ENCODE assay signal across 12 cellular contexts in the genomic region with DNA sequence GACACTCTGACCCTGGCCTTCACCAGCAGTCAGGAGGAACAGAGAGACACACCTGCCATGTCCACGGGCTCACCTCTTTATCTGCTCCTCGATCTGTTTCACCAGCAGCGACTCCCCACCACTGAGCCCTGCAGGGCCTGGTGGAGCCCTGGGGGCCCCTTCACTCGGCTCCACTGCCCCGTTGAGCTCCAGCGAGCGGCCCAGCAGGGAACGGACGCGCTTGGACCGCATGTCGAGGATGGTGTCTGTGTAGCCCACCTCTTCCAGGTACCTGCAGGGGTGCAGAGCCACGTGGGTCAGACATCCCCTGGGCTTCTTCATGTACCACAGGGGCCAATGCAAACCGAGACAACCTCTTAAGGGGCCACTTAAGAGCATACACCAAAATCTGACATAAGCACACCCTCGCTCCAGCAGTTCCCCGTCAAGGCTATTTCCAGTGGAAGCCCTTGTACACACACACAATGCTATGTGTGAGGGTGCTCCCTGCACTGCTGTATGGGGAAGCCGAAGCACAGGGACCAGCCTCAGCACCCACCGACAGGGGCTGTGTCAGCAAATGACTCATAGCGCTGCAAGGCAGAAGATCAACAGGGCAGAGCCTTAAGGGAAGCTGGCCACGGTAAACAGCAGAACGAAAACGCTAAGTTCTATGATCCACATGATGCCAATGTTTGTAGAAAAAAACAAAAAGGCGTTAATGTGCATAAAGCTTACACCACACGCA. TPM values are rescaled to one million over a fixed set of nuclear protein-coding genes. Genes with fewer than 3 reads are reported as not detected.
DNase-seq lines count a peak whose midpoint lies in the region; ATAC-seq and TF ChIP-seq lines count a peak whose summit lies in the region.
"Had no signal": no experiment of that assay in that cellular context is flagged by ENCODE, and none has a peak within 500 bp of the region (broad histone marks: within the 10 kb centered on the region; RNA-seq: fewer than 3 reads in every experiment).

No MANE protein-coding gene starts in this region.

- no peak for TF ChIP-seq POLR2A in lower leg skin (IDR thresholded peaks at IDR 0.05)

- peaks cover 65% of the 10 kb centered on the region for H3K79me2 ChIP-seq in PC-3 (ENCODE audit: low read length)

- H3K9ac ChIP-seq in PC-3 (ENCODE audit: low read length) (no peak overlapping the region), neuronal stem cell (ENCODE audit: low read depth, low read length, poor library complexity) (no peak overlapping the region)

- peak overlapping the region; percentile 91 for H3K27ac Mint-ChIP-seq in dendritic cell treated with granulocyte-macrophage colony-stimulating factor and Interleukin-4, amounts not matched to agents 40 ng/mL and 50 ng/mL, for 4 days
- H3K27ac Mint-ChIP-seq: natural killer cell treated with Interleukin-12 subunit alpha and Interleukin-12 subunit beta and Interleukin-15 and Interleukin-18, amount 100 ng/mL, for 72 hours had no signal

- no peaks in the 10 kb centered on the region for H3K9me3 ChIP-seq in PC-3 (ENCODE audit: low read length)
- H3K9me3 ChIP-seq in neuronal stem cell (replicated peaks in 1 of 2; ENCODE audit: control insufficient read depth in 2 of 2, insufficient read depth in 1 of 2, low read depth in 1 of 2, low read length in 2 of 2), result peaks cover 0 to 2% of the 10 kb centered on the region in 2 donors
- H3K9me3 ChIP-seq: uterus had no signal

- no peaks in the 10 kb centered on the region for H3K9me2 ChIP-seq in PC-3 (replicated peaks; ENCODE audit: low read length)

- H3K18ac ChIP-seq in neuronal stem cell (ENCODE audit: low read length), result no peak overlapping the region

- POLR2A ChIA-PET in PC-3 (lab: Charles Lee; ENCODE audit: unreplicated experiment), result no interaction called here

- ATAC-seq in PC-3 (peak; percentile 69), GM18873 (IDR thresholded peaks at IDR 0.05; ENCODE audit: low FRiP score, unreplicated experiment) (no peak)
- ATAC-seq: natural killer cell treated with Interleukin-12 subunit alpha and Interleukin-12 subunit beta and Interleukin-15 and Interleukin-18, amount 100 ng/mL, for 72 hours had no signal

- H3K27me3 ChIP-seq in PC-3 (ENCODE audit: low read length) (no peaks in the 10 kb centered on the region), neuronal stem cell (ENCODE audit: control insufficient read depth in 3 of 3, insufficient read depth in 3 of 3, low read depth in 1 of 3, low read length in 3 of 3) (no peaks in the 10 kb centered on the region)
- H3K27me3 ChIP-seq: cardiac muscle cell, uterus had no signal

- BruUV-seq in PC-3 (replicated peaks; lab: Mats Ljungman, UMichigan), result no TSS peak

- H2AK5ac ChIP-seq in neuronal stem cell (ENCODE audit: low read depth, low read length), result no peak overlapping the region

- peaks cover 82% of the 10 kb centered on the region for H3K36me3 Mint-ChIP-seq in dendritic cell treated with granulocyte-macrophage colony-stimulating factor and Interleukin-4, amounts not matched to agents 40 ng/mL and 50 ng/mL, for 4 days (ENCODE audit: low read depth)

- peaks cover 17% of the 10 kb centered on the region for H3K79me1 ChIP-seq in neuronal stem cell (ENCODE audit: low read depth, low read length)

- H3F3A ChIP-seq in PC-3 (ENCODE audit: low read length, unreplicated experiment), result no peaks in the 10 kb centered on the region

- H3K36me3 ChIP-seq in PC-3 (ENCODE audit: low read depth, low read length), result peaks cover 26% of the 10 kb centered on the region
- H3K36me3 ChIP-seq in neuronal stem cell (replicated peaks in 1 of 2; ENCODE audit: control insufficient read depth in 2 of 2, insufficient read depth in 2 of 2, low read length in 2 of 2), result peaks cover 65 to 95% of the 10 kb centered on the region in 2 donors
- H3K36me3 ChIP-seq: uterus had no signal

- H2BK120ac ChIP-seq in neuronal stem cell (ENCODE audit: low read depth, low read length), result no peak overlapping the region

- H3K27me3 Mint-ChIP-seq in dendritic cell treated with granulocyte-macrophage colony-stimulating factor and Interleukin-4, amounts not matched to agents 40 ng/mL and 50 ng/mL, for 4 days, result no peaks in the 10 kb centered on the region
- H3K27me3 Mint-ChIP-seq: natural killer cell treated with Interleukin-12 subunit alpha and Interleukin-12 subunit beta and Interleukin-15 and Interleukin-18, amount 100 ng/mL, for 72 hours had no signal

- H2BK12ac ChIP-seq in neuronal stem cell (ENCODE audit: low read length), result no peak overlapping the region

- H3K4me1 Mint-ChIP-seq in dendritic cell treated with granulocyte-macrophage colony-stimulating factor and Interleukin-4, amounts not matched to agents 40 ng/mL and 50 ng/mL, for 4 days (ENCODE audit: low read depth), result peaks cover 85% of the 10 kb centered on the region

- CTCF ChIA-PET in PC-3 (lab: Charles Lee), result interaction anchor here (0.5 kb wide), 1 partner anchor 20 kb away, joined by 3 read pairs; no protein-coding TSS in a partner anchor

- H3K4me1 ChIP-seq in PC-3 (ENCODE audit: insufficient read depth, low read length), result peaks cover 43% of the 10 kb centered on the region
- H3K4me1 ChIP-seq in neuronal stem cell (ENCODE audit: control insufficient read depth in 2 of 2, insufficient read depth in 1 of 2, low read depth in 1 of 2, low read length in 2 of 2), result peaks cover 0 to 3% of the 10 kb centered on the region in 2 donors
- H3K4me1 ChIP-seq: uterus had no signal

- no peak overlapping the region for H2BK15ac ChIP-seq in neuronal stem cell (ENCODE audit: low read length)

- no peaks in the 10 kb centered on the region for H3K9me3 Mint-ChIP-seq in dendritic cell treated with granulocyte-macrophage colony-stimulating factor and Interleukin-4, amounts not matched to agents 40 ng/mL and 50 ng/mL, for 4 days
- H3K9me3 Mint-ChIP-seq: natural killer cell treated with Interleukin-12 subunit alpha and Interleukin-12 subunit beta and Interleukin-15 and Interleukin-18, amount 100 ng/mL, for 72 hours had no signal

- H3K14ac ChIP-seq in neuronal stem cell (ENCODE audit: low read length), result no peak overlapping the region

- H3K27ac ChIP-seq in PC-3 (ENCODE audit: low read length), result peak overlapping the region; percentile 38; the same call in 1 of the 2 replicates
- no peak overlapping the region for H3K27ac ChIP-seq in neuronal stem cell (replicated peaks; ENCODE audit: low read length)
- H3K27ac ChIP-seq: cardiac muscle cell, uterus had no signal

- intact Hi-C loops in PC-3 (cut with micrococcal nuclease) (no loop called here), lower leg skin (cut with DNase I; ENCODE audit: low total_unique reads) (no loop called here)
- intact Hi-C loops in dendritic cell treated with granulocyte-macrophage colony-stimulating factor and Interleukin-4, amounts not matched to agents 40 ng/mL and 50 ng/mL, for 4 days (cut with micrococcal nuclease), result no loop called here

- H3K23ac ChIP-seq in neuronal stem cell (ENCODE audit: low read depth, low read length, poor library complexity), result peak overlapping the region; percentile 11

- H4K8ac ChIP-seq in neuronal stem cell (ENCODE audit: low read depth, low read length), result no peak overlapping the region

- H4K91ac ChIP-seq in neuronal stem cell (ENCODE audit: low read depth, low read length, poor library complexity), result no peak overlapping the region

- H3K4me3 Mint-ChIP-seq in dendritic cell treated with granulocyte-macrophage colony-stimulating factor and Interleukin-4, amounts not matched to agents 40 ng/mL and 50 ng/mL, for 4 days, result peak overlapping the region; percentile 68
- H3K4me3 Mint-ChIP-seq: natural killer cell treated with Interleukin-12 subunit alpha and Interleukin-12 subunit beta and Interleukin-15 and Interleukin-18, amount 100 ng/mL, for 72 hours had no signal

- DNase-seq in EH (ENCODE audit: low read depth), result peak; percentile 51
- peak; percentile 67 for DNase-seq in PC-3
- no peak for DNase-seq in neuronal stem cell (ENCODE audit: low spot score)
- DNase-seq in lower leg skin (ENCODE audit: low spot score in 2 of 2), result no peak
- DNase-seq in stimulated activated naive CD4-positive, alpha-beta T cell (lab: John Stamatoyannopoulos, UW), result no peak
- DNase-seq in activated CD4-positive, alpha-beta T cell treated with anti-CD3 and anti-CD28 coated beads for 1 hour, result no peak
- DNase-seq: small intestine, uterus had no signal

- 0 out of 2 replicates have a peak overlapping the region, but pooled peaks have one; percentile 21 for H3K4me3 ChIP-seq in PC-3 (ENCODE audit: low read length)
- H3K4me3 ChIP-seq in neuronal stem cell (ENCODE audit: low read length in 2 of 2), result peak overlapping the region in 1 of 2 donors; percentile 36
- no peak overlapping the region for H3K4me3 ChIP-seq in lower leg skin (ENCODE audit: low read depth, poor library complexity, severe bottlenecking)
- H3K4me3 ChIP-seq: cardiac muscle cell, uterus had no signal

- no peak overlapping the region for H3K4ac ChIP-seq in neuronal stem cell (ENCODE audit: low read length)

- H2BK5ac ChIP-seq in neuronal stem cell (ENCODE audit: low read length), result no peak overlapping the region

- WGBS in neuronal stem cell (ENCODE audit: extremely low coverage in 2 of 2, insufficient read length in 2 of 2, insufficient replicate concordance in 1 of 2), 2 donors, result no CpG with 5 or more reads among the region's 24 CpGs
- 84 to 85% methylated on average over 20 to 24 of the region's 24 CpGs for whole genome bisulfite sequencing in lower leg skin, 2 donors

- peaks cover 11% of the 10 kb centered on the region; the same call in 1 of the 2 replicates for H4K20me1 ChIP-seq in PC-3 (ENCODE audit: low read length)

- TF ChIP-seq CTCF in PC-3 (conservative IDR thresholded peaks at IDR 0.05; ENCODE audit: low read depth, low read length) (no peak), lower leg skin (IDR thresholded peaks at IDR 0.05) (no peak)

- H2AFZ ChIP-seq in PC-3 (ENCODE audit: low read length) (no peak overlapping the region), neuronal stem cell (ENCODE audit: low read length) (no peak overlapping the region)

- H3K4me2 ChIP-seq in PC-3 (ENCODE audit: low read length), result peak overlapping the region; percentile 52
- no peak overlapping the region for H3K4me2 ChIP-seq in neuronal stem cell (ENCODE audit: insufficient read depth, low read length, poor library complexity, severe bottlenecking)

RNA-seq across cellular contexts. Expression of gene FKRP, which starts 12.7 kb away (rescaled TPM):
- total RNA-seq in PC-3 (2014; rRNA removed) (14.3 and 18.4 TPM in 2 replicates), lower leg skin (10 to 100 TPM in 3 of 4 donors, 1 to 10 TPM in 1; 9.4 to 16.1 (median 12.8) TPM)
- polyA plus RNA-seq in neuronal stem cell (2013, experiment 1 of 2), result 16.8 TPM
- 16.0 TPM for polyA plus RNA-seq in neuronal stem cell (2013, experiment 2 of 2)

RNA-seq across cellular contexts. Expression of gene STRN4, which starts 13.1 kb away (rescaled TPM):
- total RNA-seq in PC-3 (2014; rRNA removed) (62.7 and 83.9 TPM in 2 replicates), lower leg skin (10 to 100 TPM; 81.5 to 97.6 (median 93.5) TPM)
- 94.3 TPM for polyA plus RNA-seq in neuronal stem cell (2013, experiment 1 of 2)
- 93.2 TPM for polyA plus RNA-seq in neuronal stem cell (2013, experiment 2 of 2)

RNA-seq across cellular contexts. Expression of gene PRKD2, which starts 16.2 kb away (rescaled TPM):
- total RNA-seq in PC-3 (2014; rRNA removed) (24.1 and 32.9 TPM in 2 replicates), lower leg skin (100 to 1,000 TPM in 1 of 4 donors, 10 to 100 TPM in 3; 52.6 to 120 (median 66.7) TPM)
- polyA plus RNA-seq in neuronal stem cell (2013, experiment 1 of 2), result 37.2 TPM
- 37.3 TPM for polyA plus RNA-seq in neuronal stem cell (2013, experiment 2 of 2)

RNA-seq across cellular contexts. Expression of gene SLC1A5, which starts 55.3 kb away (rescaled TPM):
- total RNA-seq in PC-3 (2014; rRNA removed) (97.4 and 117 TPM in 2 replicates), lower leg skin (100 to 1,000 TPM in 3 of 4 donors, 10 to 100 TPM in 1; 59.3 to 181 (median 137) TPM)
- 54.5 TPM for polyA plus RNA-seq in neuronal stem cell (2013, experiment 1 of 2)
- 53.6 TPM for polyA plus RNA-seq in neuronal stem cell (2013, experiment 2 of 2)

Comparison
In these comparisons a context has a peak if more than half of its experiments do, and no peak if none do; other contexts are left out.
1. DNase-seq: peak in EH (single experiment) and PC-3 (single experiment); none in neuronal stem cell (single experiment), lower leg skin (0 of 2), stimulated activated naive CD4-positive, alpha-beta T cell (0 of 6) and activated CD4-positive, alpha-beta T cell treated with anti-CD3 and anti-CD28 coated beads for 1 hour (single experiment).